ENCODE assay signal across 1 cellular context in genomic region chr15:67839929-67840746, GRCh38.
TF ChIP-seq lines count a peak whose summit lies in the region.

RNU6-1 (minus strand) TSS chr15:67840045.

TF ChIP-seq in K562, 482 proteins besides CTCF, POLR2A, EP300 and RAD21 (continued from another document and continues in another):
- TF ChIP-seq PRDM10 (IDR thresholded peaks at IDR 0.05; ENCODE audit: partially characterized antibody) (peak; percentile 78), ZNF24 (IDR thresholded peaks at IDR 0.05) (no peak), PML (IDR thresholded peaks at IDR 0.05; ENCODE audit: low read length) (peak; percentile 14; the same call in 1 of the 2 replicates), ARID3B (CRISPR knock-in tag; IDR thresholded peaks at IDR 0.05; ENCODE audit: borderline replicate concordance) (no peak), COPS2 (conservative IDR thresholded peaks at IDR 0.05) (no peak), TSC22D4 (tag; IDR thresholded peaks at IDR 0.05) (no peak), SP2 (IDR thresholded peaks at IDR 0.05; ENCODE audit: extremely low read depth, low read depth, low read length, poor library complexity, severe bottlenecking) (no peak), ZFX (CRISPR knock-in tag; IDR thresholded peaks at IDR 0.05) (peak; percentile 87), CBFA2T2 (conservative IDR thresholded peaks at IDR 0.05) (peak; percentile 78), TEAD2 (tag; IDR thresholded peaks at IDR 0.05) (no peak), TEAD4 (IDR thresholded peaks at IDR 0.05; ENCODE audit: low read length) (peak; percentile 88), TEAD4 (CRISPR knock-in tag; IDR thresholded peaks at IDR 0.05; ENCODE audit: borderline replicate concordance) (no peak), CHD4 (IDR thresholded peaks at IDR 0.05; ENCODE audit: insufficient read depth, insufficient replicate concordance, low read depth, low read length, poor library complexity, severe bottlenecking) (no peak), PKNOX1 (IDR thresholded peaks at IDR 0.05) (no peak), MGA (IDR thresholded peaks at IDR 0.05) (peak; percentile 65), RHOXF2B (CRISPR knock-in tag; conservative IDR thresholded peaks at IDR 0.05) (no peak), ZNF197 (CRISPR knock-in tag; IDR thresholded peaks at IDR 0.05; ENCODE audit: low read depth) (no peak), RB1 (IDR thresholded peaks at IDR 0.05; ENCODE audit: low read depth) (peak; percentile 72), CHAMP1 (IDR thresholded peaks at IDR 0.05) (no peak), IRF9 (tag; IDR thresholded peaks at IDR 0.05) (no peak), TRIM24 (IDR thresholded peaks at IDR 0.05) (peak in 1 of 2 experiments; percentile 51; a peak in 2 of 4 replicates), POLR2G (IDR thresholded peaks at IDR 0.05; ENCODE audit: low read depth, low read length) (peak; percentile 99), BRF2 (IDR thresholded peaks at IDR 0.05; ENCODE audit: borderline replicate concordance, insufficient read depth, insufficient read length) (peak; percentile 80), GABPB2 (CRISPR knock-in tag; conservative IDR thresholded peaks at IDR 0.05) (no peak), ZNF121 (CRISPR knock-in tag; conservative IDR thresholded peaks at IDR 0.05) (no peak), PHF8 (IDR thresholded peaks at IDR 0.05; ENCODE audit: borderline replicate concordance, low read length) (peak; percentile 88), ZSCAN29 (IDR thresholded peaks at IDR 0.05) (no peak; the same call in 1 of the 2 replicates), CBX3 (IDR thresholded peaks at IDR 0.05; ENCODE audit: borderline replicate concordance in 1 of 2, low read length in 2 of 2) (peak in 1 of 2 experiments; percentile 13; a peak in 1 of 3 replicates), TGIF2 (CRISPR knock-in tag; IDR thresholded peaks at IDR 0.05) (no peak), ELF4 (CRISPR knock-in tag; IDR thresholded peaks at IDR 0.05) (no peak), GATA2 (CRISPR knock-in tag; IDR thresholded peaks at IDR 0.05) (peak; percentile 28; the same call in 1 of the 2 replicates), ZNF277 (CRISPR knock-in tag; IDR thresholded peaks at IDR 0.05; ENCODE audit: borderline replicate concordance) (no peak), STAT5B (CRISPR knock-in tag; IDR thresholded peaks at IDR 0.05) (no peak)
